Comparison of ENCODE assay signal across 8 cellular contexts in genomic region chr17:32821987-32822933, GRCh38. TPM values are rescaled to one million over a fixed set of nuclear protein-coding genes. Genes with fewer than 3 reads are reported as not detected.
DNase-seq lines count a peak whose midpoint lies in the region; ATAC-seq and TF ChIP-seq lines count a peak whose summit lies in the region.
"Not testable (repeated sequence)": the region's sequence is repeated elsewhere in the genome, so short reads cannot be mapped to it uniquely, and the experiment has no call there.

No MANE protein-coding gene starts in this region.

- peaks cover 25% of the 10 kb centered on the region for H3K4me1 ChIP-seq in left ventricle myocardium inferior
- H3K4me1 ChIP-seq in mucosa of descending colon (ENCODE audit: low read depth) = peaks cover 28% of the 10 kb centered on the region
- H3K4me1 ChIP-seq in spleen = not testable (repeated sequence)

- peak; percentile 9 for DNase-seq in 8988T
- DNase-seq in GM13977 (ENCODE audit: low spot score) = peak; percentile 42
- DNase-seq in NCI-H69 (lab: John Stamatoyannopoulos, UW) = peak; percentile 20
- peak; percentile 35 for DNase-seq in activated T-cell treated with anti-CD3 and anti-CD28 coated beads, Interleukin-2, amount 50 U/mL, for 24 hours
- peak; percentile 30 for DNase-seq in left ventricle myocardium inferior
- peak in 2 of 3 donors; percentile 60 to 62 for DNase-seq in mucosa of descending colon
- DNase-seq in spleen = peak; percentile 80

- H3K36me3 Mint-ChIP-seq in activated T-cell treated with anti-CD3 and anti-CD28 coated beads, Interleukin-2, amount 50 U/mL, for 24 hours (ENCODE audit: low read depth); dendritic cell treated with granulocyte-macrophage colony-stimulating factor and Interleukin-4, amounts not matched to agents 40 ng/mL and 50 ng/mL, for 4 days (ENCODE audit: low read depth): not testable (repeated sequence)

- peak overlapping the region; percentile 62 for H3K4me3 ChIP-seq in left ventricle myocardium inferior
- H3K4me3 ChIP-seq in mucosa of descending colon = not testable (repeated sequence)
- peak overlapping the region in 7 of 8 donors; percentile 8 to 66 (median 31) for H3K4me3 ChIP-seq in spleen

- TF ChIP-seq CTCF in GM13977 (IDR thresholded peaks at IDR 0.05; ENCODE audit: extremely low read depth, insufficient read depth, missing control alignments); left ventricle myocardium inferior (IDR thresholded peaks at IDR 0.05; ENCODE audit: borderline replicate concordance); mucosa of descending colon (IDR thresholded peaks at IDR 0.05); spleen (IDR thresholded peaks at IDR 0.05 in 8 of 11, conservative IDR thresholded peaks at IDR 0.05 in 3 of 11): not testable (repeated sequence)

- H3K27me3 ChIP-seq in left ventricle myocardium inferior (ENCODE audit: low read depth); spleen (replicated peaks in 1 of 7): not testable (repeated sequence)

- not testable (repeated sequence) for TF ChIP-seq POLR2A in spleen (IDR thresholded peaks at IDR 0.05)

- H3K27ac Mint-ChIP-seq in activated T-cell treated with anti-CD3 and anti-CD28 coated beads, Interleukin-2, amount 50 U/mL, for 24 hours; dendritic cell treated with granulocyte-macrophage colony-stimulating factor and Interleukin-4, amounts not matched to agents 40 ng/mL and 50 ng/mL, for 4 days: not testable (repeated sequence)

- ATAC-seq in mucosa of descending colon = peak; percentile 3

- H3K4me3 Mint-ChIP-seq in activated T-cell treated with anti-CD3 and anti-CD28 coated beads, Interleukin-2, amount 50 U/mL, for 24 hours = not testable (repeated sequence)
- peak overlapping the region; percentile 17 for H3K4me3 Mint-ChIP-seq in dendritic cell treated with granulocyte-macrophage colony-stimulating factor and Interleukin-4, amounts not matched to agents 40 ng/mL and 50 ng/mL, for 4 days

- H3K9me3 Mint-ChIP-seq in activated T-cell treated with anti-CD3 and anti-CD28 coated beads, Interleukin-2, amount 50 U/mL, for 24 hours; dendritic cell treated with granulocyte-macrophage colony-stimulating factor and Interleukin-4, amounts not matched to agents 40 ng/mL and 50 ng/mL, for 4 days: not testable (repeated sequence)

- peaks cover 22% of the 10 kb centered on the region for H3K27me3 Mint-ChIP-seq in activated T-cell treated with anti-CD3 and anti-CD28 coated beads, Interleukin-2, amount 50 U/mL, for 24 hours
- peaks cover 16% of the 10 kb centered on the region for H3K27me3 Mint-ChIP-seq in dendritic cell treated with granulocyte-macrophage colony-stimulating factor and Interleukin-4, amounts not matched to agents 40 ng/mL and 50 ng/mL, for 4 days

- in situ Hi-C loops in GM13977 (cut with MboI; ENCODE audit: low pct_unique_long_range_greater_than_20kb, low sequenced_read_pairs, unreplicated experiment) = not testable (repeated sequence)

- intact Hi-C loops in dendritic cell treated with granulocyte-macrophage colony-stimulating factor and Interleukin-4, amounts not matched to agents 40 ng/mL and 50 ng/mL, for 4 days (cut with micrococcal nuclease); left ventricle myocardium inferior (cut with micrococcal nuclease); mucosa of descending colon (cut with DNase I, micrococcal nuclease); spleen (cut with DNase I; ENCODE audit: low total_unique reads): not testable (repeated sequence)

- not testable (repeated sequence) for H3K4me1 Mint-ChIP-seq in activated T-cell treated with anti-CD3 and anti-CD28 coated beads, Interleukin-2, amount 50 U/mL, for 24 hours (ENCODE audit: low read depth)
- H3K4me1 Mint-ChIP-seq in dendritic cell treated with granulocyte-macrophage colony-stimulating factor and Interleukin-4, amounts not matched to agents 40 ng/mL and 50 ng/mL, for 4 days (ENCODE audit: low read depth) = peaks cover 13% of the 10 kb centered on the region

- 0 to 41% (median 15%) methylated on average over 23 to 80 of the region's 82 CpGs for WGBS in spleen, 5 donors

- not testable (repeated sequence) for H3K36me3 ChIP-seq in left ventricle myocardium inferior; mucosa of descending colon (ENCODE audit: low read depth); spleen

- H3K9me3 ChIP-seq in left ventricle myocardium inferior (replicated peaks); mucosa of descending colon; spleen: not testable (repeated sequence)

- H3K27ac ChIP-seq in left ventricle myocardium inferior (replicated peaks) = not testable (repeated sequence)
- H3K27ac ChIP-seq in spleen = peak overlapping the region in 3 of 8 donors; percentile 20 to 40 (median 30)

RNA-seq across cellular contexts. Expression of gene MYO1D, which starts 54.7 kb away (rescaled TPM):
- 5.5 TPM for total RNA-seq in left ventricle myocardium inferior
- total RNA-seq in mucosa of descending colon = 100 to 1,000 TPM; 166 to 495 (median 256) TPM
- 10 to 100 TPM; 20.6 to 36.4 (median 24.1) TPM for total RNA-seq in spleen
- 1 to 10 TPM; 2.3 to 7.5 (median 2.7) TPM for polyA plus RNA-seq in spleen

Comparison
In these comparisons a context has a peak if more than half of its experiments do, and no peak if none do; other contexts are left out.
1. DNase-seq: peak in every context shown above with its lines; median percentile 80 in spleen; 61 in mucosa of descending colon; 42 in GM13977; 35 in activated T-cell treated with anti-CD3 and anti-CD28 coated beads, Interleukin-2, amount 50 U/mL, for 24 hours; 30 in left ventricle myocardium inferior; 20 in NCI-H69; 9 in 8988T.
2. RNA of gene MYO1D, which starts 54.7 kb away (total RNA-seq): 166 to 495 TPM in mucosa of descending colon; 20.6 to 36.4 TPM in spleen and 5.5 TPM in left ventricle myocardium inferior (single experiment); every median in the first group is over 4 times any median in the second.